Comparison of ENCODE assay signal across 2 cellular contexts in the genomic region with DNA sequence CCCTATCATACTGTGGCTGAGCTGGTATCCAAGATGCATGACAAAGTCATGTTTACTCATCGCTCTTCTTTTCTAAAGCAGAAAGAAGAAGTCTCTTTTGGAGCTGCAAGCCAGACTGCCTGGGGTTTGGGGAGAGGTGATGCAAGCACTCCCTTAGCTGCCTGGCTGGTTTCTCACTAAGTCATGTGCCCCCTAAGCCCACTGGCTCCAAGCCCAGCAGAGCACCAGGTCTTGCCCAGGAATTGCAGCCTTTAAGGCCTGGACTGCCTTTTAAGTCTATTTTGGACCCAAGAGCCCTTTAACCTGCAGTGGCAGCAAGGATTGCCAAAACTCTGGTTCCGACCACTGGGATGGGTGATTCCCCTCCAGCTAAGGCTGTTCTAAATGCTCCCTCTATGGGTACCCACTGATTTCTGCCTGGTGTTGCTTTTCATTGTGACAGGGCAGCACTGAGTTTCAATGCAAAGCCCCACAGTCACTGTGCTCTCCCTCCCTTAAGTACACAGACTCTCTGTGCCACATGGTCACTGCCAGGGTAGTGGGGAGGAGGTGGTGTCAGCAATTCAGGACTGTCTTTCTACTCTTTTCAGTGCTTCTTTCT.
TF ChIP-seq lines count a peak whose summit lies in the region.

No MANE protein-coding gene starts in this region.

TF ChIP-seq in GM23338, 12 proteins besides CTCF, POLR2A, EP300 and RAD21 (continues in another document):
- TF ChIP-seq, protein P1, sequence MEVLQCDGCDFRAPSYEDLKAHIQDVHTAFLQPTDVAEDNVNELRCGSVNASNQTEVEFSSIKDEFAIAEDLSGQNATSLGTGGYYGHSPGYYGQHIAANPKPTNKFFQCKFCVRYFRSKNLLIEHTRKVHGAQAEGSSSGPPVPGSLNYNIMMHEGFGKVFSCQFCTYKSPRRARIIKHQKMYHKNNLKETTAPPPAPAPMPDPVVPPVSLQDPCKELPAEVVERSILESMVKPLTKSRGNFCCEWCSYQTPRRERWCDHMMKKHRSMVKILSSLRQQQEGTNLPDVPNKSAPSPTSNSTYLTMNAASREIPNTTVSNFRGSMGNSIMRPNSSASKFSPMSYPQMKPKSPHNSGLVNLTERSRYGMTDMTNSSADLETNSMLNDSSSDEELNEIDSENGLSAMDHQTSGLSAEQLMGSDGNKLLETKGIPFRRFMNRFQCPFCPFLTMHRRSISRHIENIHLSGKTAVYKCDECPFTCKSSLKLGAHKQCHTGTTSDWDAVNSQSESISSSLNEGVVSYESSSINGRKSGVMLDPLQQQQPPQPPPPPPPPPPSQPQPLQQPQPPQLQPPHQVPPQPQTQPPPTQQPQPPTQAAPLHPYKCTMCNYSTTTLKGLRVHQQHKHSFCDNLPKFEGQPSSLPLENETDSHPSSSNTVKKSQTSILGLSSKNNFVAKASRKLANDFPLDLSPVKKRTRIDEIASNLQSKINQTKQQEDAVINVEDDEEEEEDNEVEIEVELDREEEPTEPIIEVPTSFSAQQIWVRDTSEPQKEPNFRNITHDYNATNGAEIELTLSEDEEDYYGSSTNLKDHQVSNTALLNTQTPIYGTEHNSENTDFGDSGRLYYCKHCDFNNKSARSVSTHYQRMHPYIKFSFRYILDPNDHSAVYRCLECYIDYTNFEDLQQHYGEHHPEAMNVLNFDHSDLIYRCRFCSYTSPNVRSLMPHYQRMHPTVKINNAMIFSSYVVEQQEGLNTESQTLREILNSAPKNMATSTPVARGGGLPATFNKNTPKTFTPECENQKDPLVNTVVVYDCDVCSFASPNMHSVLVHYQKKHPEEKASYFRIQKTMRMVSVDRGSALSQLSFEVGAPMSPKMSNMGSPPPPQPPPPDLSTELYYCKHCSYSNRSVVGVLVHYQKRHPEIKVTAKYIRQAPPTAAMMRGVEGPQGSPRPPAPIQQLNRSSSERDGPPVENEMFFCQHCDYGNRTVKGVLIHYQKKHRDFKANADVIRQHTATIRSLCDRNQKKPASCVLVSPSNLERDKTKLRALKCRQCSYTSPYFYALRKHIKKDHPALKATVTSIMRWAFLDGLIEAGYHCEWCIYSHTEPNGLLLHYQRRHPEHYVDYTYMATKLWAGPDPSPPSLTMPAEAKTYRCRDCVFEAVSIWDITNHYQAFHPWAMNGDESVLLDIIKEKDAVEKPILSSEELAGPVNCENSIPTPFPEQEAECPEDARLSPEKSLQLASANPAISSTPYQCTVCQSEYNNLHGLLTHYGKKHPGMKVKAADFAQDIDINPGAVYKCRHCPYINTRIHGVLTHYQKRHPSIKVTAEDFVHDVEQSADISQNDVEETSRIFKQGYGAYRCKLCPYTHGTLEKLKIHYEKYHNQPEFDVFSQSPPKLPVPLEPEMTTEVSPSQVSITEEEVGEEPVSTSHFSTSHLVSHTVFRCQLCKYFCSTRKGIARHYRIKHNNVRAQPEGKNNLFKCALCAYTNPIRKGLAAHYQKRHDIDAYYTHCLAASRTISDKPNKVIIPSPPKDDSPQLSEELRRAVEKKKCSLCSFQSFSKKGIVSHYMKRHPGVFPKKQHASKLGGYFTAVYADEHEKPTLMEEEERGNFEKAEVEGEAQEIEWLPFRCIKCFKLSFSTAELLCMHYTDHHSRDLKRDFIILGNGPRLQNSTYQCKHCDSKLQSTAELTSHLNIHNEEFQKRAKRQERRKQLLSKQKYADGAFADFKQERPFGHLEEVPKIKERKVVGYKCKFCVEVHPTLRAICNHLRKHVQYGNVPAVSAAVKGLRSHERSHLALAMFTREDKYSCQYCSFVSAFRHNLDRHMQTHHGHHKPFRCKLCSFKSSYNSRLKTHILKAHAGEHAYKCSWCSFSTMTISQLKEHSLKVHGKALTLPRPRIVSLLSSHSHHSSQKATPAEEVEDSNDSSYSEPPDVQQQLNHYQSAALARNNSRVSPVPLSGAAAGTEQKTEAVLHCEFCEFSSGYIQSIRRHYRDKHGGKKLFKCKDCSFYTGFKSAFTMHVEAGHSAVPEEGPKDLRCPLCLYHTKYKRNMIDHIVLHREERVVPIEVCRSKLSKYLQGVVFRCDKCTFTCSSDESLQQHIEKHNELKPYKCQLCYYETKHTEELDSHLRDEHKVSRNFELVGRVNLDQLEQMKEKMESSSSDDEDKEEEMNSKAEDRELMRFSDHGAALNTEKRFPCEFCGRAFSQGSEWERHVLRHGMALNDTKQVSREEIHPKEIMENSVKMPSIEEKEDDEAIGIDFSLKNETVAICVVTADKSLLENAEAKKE (CRISPR knock-in tag; IDR thresholded peaks at IDR 0.05): no peak
- TF ChIP-seq CREB1 (CRISPR knock-in tag; IDR thresholded peaks at IDR 0.05; ENCODE audit: low read depth) (no peak), ZNF114 (CRISPR knock-in tag; IDR thresholded peaks at IDR 0.05) (no peak), EZH2 (IDR thresholded peaks at IDR 0.05; ENCODE audit: low read depth, unreplicated experiment) (no peak), NANOG (IDR thresholded peaks at IDR 0.05; ENCODE audit: borderline replicate concordance) (no peak), JUNB (IDR thresholded peaks at IDR 0.05; ENCODE audit: unreplicated experiment) (no peak), POLR2AphosphoS5 (IDR thresholded peaks at IDR 0.05; ENCODE audit: low read depth) (no peak)
- TF ChIP-seq, protein P2, sequence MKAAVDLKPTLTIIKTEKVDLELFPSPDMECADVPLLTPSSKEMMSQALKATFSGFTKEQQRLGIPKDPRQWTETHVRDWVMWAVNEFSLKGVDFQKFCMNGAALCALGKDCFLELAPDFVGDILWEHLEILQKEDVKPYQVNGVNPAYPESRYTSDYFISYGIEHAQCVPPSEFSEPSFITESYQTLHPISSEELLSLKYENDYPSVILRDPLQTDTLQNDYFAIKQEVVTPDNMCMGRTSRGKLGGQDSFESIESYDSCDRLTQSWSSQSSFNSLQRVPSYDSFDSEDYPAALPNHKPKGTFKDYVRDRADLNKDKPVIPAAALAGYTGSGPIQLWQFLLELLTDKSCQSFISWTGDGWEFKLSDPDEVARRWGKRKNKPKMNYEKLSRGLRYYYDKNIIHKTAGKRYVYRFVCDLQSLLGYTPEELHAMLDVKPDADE (IDR thresholded peaks at IDR 0.05): no peak
- TF ChIP-seq, protein P3, sequence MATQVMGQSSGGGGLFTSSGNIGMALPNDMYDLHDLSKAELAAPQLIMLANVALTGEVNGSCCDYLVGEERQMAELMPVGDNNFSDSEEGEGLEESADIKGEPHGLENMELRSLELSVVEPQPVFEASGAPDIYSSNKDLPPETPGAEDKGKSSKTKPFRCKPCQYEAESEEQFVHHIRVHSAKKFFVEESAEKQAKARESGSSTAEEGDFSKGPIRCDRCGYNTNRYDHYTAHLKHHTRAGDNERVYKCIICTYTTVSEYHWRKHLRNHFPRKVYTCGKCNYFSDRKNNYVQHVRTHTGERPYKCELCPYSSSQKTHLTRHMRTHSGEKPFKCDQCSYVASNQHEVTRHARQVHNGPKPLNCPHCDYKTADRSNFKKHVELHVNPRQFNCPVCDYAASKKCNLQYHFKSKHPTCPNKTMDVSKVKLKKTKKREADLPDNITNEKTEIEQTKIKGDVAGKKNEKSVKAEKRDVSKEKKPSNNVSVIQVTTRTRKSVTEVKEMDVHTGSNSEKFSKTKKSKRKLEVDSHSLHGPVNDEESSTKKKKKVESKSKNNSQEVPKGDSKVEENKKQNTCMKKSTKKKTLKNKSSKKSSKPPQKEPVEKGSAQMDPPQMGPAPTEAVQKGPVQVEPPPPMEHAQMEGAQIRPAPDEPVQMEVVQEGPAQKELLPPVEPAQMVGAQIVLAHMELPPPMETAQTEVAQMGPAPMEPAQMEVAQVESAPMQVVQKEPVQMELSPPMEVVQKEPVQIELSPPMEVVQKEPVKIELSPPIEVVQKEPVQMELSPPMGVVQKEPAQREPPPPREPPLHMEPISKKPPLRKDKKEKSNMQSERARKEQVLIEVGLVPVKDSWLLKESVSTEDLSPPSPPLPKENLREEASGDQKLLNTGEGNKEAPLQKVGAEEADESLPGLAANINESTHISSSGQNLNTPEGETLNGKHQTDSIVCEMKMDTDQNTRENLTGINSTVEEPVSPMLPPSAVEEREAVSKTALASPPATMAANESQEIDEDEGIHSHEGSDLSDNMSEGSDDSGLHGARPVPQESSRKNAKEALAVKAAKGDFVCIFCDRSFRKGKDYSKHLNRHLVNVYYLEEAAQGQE (IDR thresholded peaks at IDR 0.05; ENCODE audit: unreplicated experiment): no peak

TF ChIP-seq in WTC11, 78 proteins besides CTCF, POLR2A, EP300 and RAD21 (continued from another document):
- TF ChIP-seq, protein P4, sequence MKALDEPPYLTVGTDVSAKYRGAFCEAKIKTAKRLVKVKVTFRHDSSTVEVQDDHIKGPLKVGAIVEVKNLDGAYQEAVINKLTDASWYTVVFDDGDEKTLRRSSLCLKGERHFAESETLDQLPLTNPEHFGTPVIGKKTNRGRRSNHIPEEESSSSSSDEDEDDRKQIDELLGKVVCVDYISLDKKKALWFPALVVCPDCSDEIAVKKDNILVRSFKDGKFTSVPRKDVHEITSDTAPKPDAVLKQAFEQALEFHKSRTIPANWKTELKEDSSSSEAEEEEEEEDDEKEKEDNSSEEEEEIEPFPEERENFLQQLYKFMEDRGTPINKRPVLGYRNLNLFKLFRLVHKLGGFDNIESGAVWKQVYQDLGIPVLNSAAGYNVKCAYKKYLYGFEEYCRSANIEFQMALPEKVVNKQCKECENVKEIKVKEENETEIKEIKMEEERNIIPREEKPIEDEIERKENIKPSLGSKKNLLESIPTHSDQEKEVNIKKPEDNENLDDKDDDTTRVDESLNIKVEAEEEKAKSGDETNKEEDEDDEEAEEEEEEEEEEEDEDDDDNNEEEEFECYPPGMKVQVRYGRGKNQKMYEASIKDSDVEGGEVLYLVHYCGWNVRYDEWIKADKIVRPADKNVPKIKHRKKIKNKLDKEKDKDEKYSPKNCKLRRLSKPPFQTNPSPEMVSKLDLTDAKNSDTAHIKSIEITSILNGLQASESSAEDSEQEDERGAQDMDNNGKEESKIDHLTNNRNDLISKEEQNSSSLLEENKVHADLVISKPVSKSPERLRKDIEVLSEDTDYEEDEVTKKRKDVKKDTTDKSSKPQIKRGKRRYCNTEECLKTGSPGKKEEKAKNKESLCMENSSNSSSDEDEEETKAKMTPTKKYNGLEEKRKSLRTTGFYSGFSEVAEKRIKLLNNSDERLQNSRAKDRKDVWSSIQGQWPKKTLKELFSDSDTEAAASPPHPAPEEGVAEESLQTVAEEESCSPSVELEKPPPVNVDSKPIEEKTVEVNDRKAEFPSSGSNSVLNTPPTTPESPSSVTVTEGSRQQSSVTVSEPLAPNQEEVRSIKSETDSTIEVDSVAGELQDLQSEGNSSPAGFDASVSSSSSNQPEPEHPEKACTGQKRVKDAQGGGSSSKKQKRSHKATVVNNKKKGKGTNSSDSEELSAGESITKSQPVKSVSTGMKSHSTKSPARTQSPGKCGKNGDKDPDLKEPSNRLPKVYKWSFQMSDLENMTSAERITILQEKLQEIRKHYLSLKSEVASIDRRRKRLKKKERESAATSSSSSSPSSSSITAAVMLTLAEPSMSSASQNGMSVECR (CRISPR knock-in tag; IDR thresholded peaks at IDR 0.05; ENCODE audit: borderline replicate concordance): no peak
- TF ChIP-seq, protein P5, sequence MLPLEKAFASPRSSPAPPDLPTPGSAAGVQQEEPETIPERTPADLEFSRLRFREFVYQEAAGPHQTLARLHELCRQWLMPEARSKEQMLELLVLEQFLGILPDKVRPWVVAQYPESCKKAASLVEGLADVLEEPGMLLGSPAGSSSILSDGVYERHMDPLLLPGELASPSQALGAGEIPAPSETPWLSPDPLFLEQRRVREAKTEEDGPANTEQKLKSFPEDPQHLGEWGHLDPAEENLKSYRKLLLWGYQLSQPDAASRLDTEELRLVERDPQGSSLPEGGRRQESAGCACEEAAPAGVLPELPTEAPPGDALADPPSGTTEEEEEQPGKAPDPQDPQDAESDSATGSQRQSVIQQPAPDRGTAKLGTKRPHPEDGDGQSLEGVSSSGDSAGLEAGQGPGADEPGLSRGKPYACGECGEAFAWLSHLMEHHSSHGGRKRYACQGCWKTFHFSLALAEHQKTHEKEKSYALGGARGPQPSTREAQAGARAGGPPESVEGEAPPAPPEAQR (CRISPR knock-in tag; IDR thresholded peaks at IDR 0.05): no peak
- TF ChIP-seq, protein P6, sequence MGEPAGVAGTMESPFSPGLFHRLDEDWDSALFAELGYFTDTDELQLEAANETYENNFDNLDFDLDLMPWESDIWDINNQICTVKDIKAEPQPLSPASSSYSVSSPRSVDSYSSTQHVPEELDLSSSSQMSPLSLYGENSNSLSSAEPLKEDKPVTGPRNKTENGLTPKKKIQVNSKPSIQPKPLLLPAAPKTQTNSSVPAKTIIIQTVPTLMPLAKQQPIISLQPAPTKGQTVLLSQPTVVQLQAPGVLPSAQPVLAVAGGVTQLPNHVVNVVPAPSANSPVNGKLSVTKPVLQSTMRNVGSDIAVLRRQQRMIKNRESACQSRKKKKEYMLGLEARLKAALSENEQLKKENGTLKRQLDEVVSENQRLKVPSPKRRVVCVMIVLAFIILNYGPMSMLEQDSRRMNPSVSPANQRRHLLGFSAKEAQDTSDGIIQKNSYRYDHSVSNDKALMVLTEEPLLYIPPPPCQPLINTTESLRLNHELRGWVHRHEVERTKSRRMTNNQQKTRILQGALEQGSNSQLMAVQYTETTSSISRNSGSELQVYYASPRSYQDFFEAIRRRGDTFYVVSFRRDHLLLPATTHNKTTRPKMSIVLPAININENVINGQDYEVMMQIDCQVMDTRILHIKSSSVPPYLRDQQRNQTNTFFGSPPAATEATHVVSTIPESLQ (CRISPR knock-in tag; IDR thresholded peaks at IDR 0.05): no peak
